ENCODE assay signal across 25 cellular contexts in the genomic region with DNA sequence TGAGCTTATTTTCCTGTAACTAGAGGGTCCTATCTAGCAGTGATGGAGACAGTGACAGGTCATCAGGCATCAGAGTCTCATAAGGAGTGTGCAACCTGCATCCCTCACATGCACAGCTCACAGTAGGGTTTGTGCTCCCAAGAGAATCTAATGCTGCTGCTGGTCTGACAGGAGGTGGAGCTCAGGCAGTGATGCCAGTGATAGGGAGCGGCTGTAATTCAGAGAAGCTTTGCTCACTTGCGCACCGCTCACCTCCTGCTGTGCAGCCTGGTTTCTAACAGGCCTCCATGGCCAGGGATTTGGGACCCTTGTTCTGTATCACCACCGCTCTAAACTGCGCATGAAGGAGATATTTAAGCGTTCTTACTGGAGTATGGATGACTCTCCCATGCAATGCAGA. TPM values are rescaled to one million over a fixed set of nuclear protein-coding genes. Genes with fewer than 3 reads are reported as not detected.
"Had no signal": no experiment of that assay in that cellular context is flagged by ENCODE, and none has a peak within 500 bp of the region (broad histone marks: within the 10 kb centered on the region; RNA-seq: fewer than 3 reads in every experiment).

No MANE protein-coding gene starts in this region.

- H3K36me3 ChIP-seq: neutrophil, right atrium auricular region, sigmoid colon, tibial nerve, upper lobe of right lung, vagina had no signal

- H3K27ac ChIP-seq: hepatocyte, neutrophil, sigmoid colon, skin epidermis, testis, tibial nerve, upper lobe of right lung, vagina had no signal

- H3K4me1 ChIP-seq: right atrium auricular region, sigmoid colon, testis, upper lobe of right lung had no signal

- H3K9me3 ChIP-seq: neutrophil, sigmoid colon, testis, upper lobe of right lung, vagina had no signal

- H3K27me3 ChIP-seq: hepatocyte, neutrophil, right atrium auricular region, testis, tibial nerve, upper lobe of right lung, vagina had no signal

- H3K4me3 ChIP-seq: hepatocyte, right atrium auricular region, sigmoid colon, skin epidermis, testis, tibial nerve, upper lobe of right lung, vagina had no signal

- DNase-seq: endodermal cell; erythroblast; foreskin melanocyte; left colon; mammary epithelial cell; sigmoid colon; stimulated activated CD4-positive, alpha-beta T cell treated with anti-CD3 and anti-CD28 coated beads, Interleukin-2, amount 100 ng/mL, for 24 hours; stimulated activated CD4-positive, alpha-beta T cell treated with anti-CD3 and anti-CD28 coated beads, Interleukin-4, amount 100 ng/mL, for 4 hours; stimulated activated naive B cell treated with anti-CD40 and anti-IgM and Interleukin-4, amounts not matched to agents 10 μg/mL and 1 μg/mL and 100 μg/mL, for 72 hours; stimulated activated naive CD8-positive, alpha-beta T cell treated with anti-CD3 and anti-CD28 coated beads, Interleukin-15, amount 100 ng/mL, for 72 hours; testis; upper lobe of right lung had no signal

- ATAC-seq: left colon; natural killer cell treated with Interleukin-12 subunit alpha and Interleukin-12 subunit beta and Interleukin-15 and Interleukin-18, amount 100 ng/mL, for 72 hours; stimulated activated naive B cell treated with anti-CD40 and anti-IgM and Interleukin-4, amounts not matched to agents 10 μg/mL and 1 μg/mL and 100 μg/mL, for 72 hours; stimulated activated naive CD8-positive, alpha-beta T cell treated with anti-CD3 and anti-CD28 coated beads, Interleukin-15, amount 100 ng/mL, for 72 hours; upper lobe of right lung had no signal

RNA-seq across cellular contexts. Expression of a gene that starts 5.3 kb away (rescaled TPM):
- total RNA-seq: dermis blood vessel endothelial cell; endothelial cell of umbilical vein; kidney epithelial cell; liver; mammary epithelial cell; natural killer cell treated with Interleukin-12 subunit alpha and Interleukin-12 subunit beta and Interleukin-15 and Interleukin-18, amount 100 ng/mL, for 72 hours; osteoblast; pulmonary artery endothelial cell; right atrium auricular region; tibial nerve; vagina had no signal
- polyA plus RNA-seq: endothelial cell of umbilical vein, hepatocyte, mammary epithelial cell had no signal
